Comparison of ENCODE assay signal across 13 cellular contexts in the genomic region with DNA sequence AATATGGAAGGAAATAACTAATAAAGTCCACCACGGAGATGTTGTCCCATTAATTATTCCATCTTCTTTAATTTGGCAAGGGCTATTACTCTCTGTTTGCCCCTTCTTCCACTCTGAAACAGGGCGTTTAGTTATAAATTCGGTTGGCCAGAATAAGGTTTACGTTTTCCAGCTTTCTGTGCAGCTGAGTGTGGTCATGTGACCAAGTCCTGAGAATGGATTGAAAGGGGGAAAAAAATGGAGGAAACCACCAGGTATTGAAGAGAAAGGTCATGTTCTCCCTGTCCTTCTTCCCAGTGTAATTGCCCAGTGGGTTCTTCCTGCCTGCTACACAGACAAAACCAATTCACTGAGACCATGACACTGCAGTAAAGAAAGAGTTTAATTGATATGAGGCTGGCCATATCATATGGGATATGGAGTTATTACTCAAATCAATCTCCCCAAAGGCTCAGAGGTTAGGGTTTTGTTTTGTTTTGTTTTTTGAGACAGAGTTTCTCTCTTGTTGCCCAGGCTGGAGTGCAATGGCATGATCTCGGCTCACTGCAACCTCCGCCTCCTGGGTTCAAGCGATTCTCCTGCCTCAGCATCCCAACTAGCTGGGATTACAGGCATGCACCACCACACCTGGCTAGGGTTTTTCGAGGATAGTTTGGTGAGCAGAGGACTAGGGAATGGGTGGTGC. TPM values are rescaled to one million over a fixed set of nuclear protein-coding genes. Genes with fewer than 3 reads are reported as not detected.
DNase-seq lines count a peak whose midpoint lies in the region; ATAC-seq and TF ChIP-seq lines count a peak whose summit lies in the region.
"Had no signal": no experiment of that assay in that cellular context is flagged by ENCODE, and none has a peak within 500 bp of the region (broad histone marks: within the 10 kb centered on the region; RNA-seq: fewer than 3 reads in every experiment).

No MANE protein-coding gene starts in this region.

- TF ChIP-seq RAD21 in liver (IDR thresholded peaks at IDR 0.05): no peak

- H3K27ac Mint-ChIP-seq in stimulated activated naive B cell treated with anti-CD40 and anti-IgM and Interleukin-4, amounts not matched to agents 10 μg/mL and 1 μg/mL and 100 μg/mL, for 72 hours: peak overlapping the region; percentile 25
- H3K27ac Mint-ChIP-seq in stimulated activated naive CD8-positive, alpha-beta T cell treated with anti-CD3 and anti-CD28 coated beads, Interleukin-15, amount 100 ng/mL, for 72 hours: no peak overlapping the region
- H3K27ac Mint-ChIP-seq: activated naive CD8-positive, alpha-beta T cell had no signal

- no peak for ATAC-seq in stimulated activated naive B cell treated with anti-CD40 and anti-IgM and Interleukin-4, amounts not matched to agents 10 μg/mL and 1 μg/mL and 100 μg/mL, for 72 hours (replicated peaks)
- no peak for ATAC-seq in stimulated activated naive CD8-positive, alpha-beta T cell treated with anti-CD3 and anti-CD28 coated beads, Interleukin-15, amount 100 ng/mL, for 72 hours

- in situ Hi-C loops in GM23248 (cut with MboI): no loop called here

- H3K27me3 ChIP-seq in GM23248 (replicated peaks; ENCODE audit: insufficient read depth) (no peaks in the 10 kb centered on the region), adrenal gland (no peaks in the 10 kb centered on the region), liver (ENCODE audit: control insufficient read depth in 4 of 4, insufficient read depth in 4 of 4, low read length in 3 of 4) (no peaks in the 10 kb centered on the region)
- H3K27me3 ChIP-seq: BLaER1 had no signal

- H3K4me1 ChIP-seq in GM23248 (ENCODE audit: insufficient read depth) (peaks cover 76% of the 10 kb centered on the region), adrenal gland (replicated peaks in 1 of 2) (peaks cover 24 to 35% of the 10 kb centered on the region in 2 donors), liver (ENCODE audit: control insufficient read depth in 4 of 4, insufficient read depth in 4 of 4, low read length in 3 of 4) (peaks cover 8 to 16% (median 10%) of the 10 kb centered on the region in 4 donors)

- TF ChIP-seq CTCF in adrenal gland (IDR thresholded peaks at IDR 0.05) (no peak), liver (IDR thresholded peaks at IDR 0.05; ENCODE audit: low read depth, low read length, missing input control) (no peak)

- H3K9ac ChIP-seq in GM23248: peak overlapping the region; percentile 77
- no peak overlapping the region for H3K9ac ChIP-seq in liver (ENCODE audit: low read depth in 1 of 2, low read length in 2 of 2)
- H3K9ac ChIP-seq: BLaER1 had no signal

- H3K4me3 Mint-ChIP-seq in stimulated activated naive B cell treated with anti-CD40 and anti-IgM and Interleukin-4, amounts not matched to agents 10 μg/mL and 1 μg/mL and 100 μg/mL, for 72 hours: no peak overlapping the region
- no peak overlapping the region for H3K4me3 Mint-ChIP-seq in stimulated activated naive CD8-positive, alpha-beta T cell treated with anti-CD3 and anti-CD28 coated beads, Interleukin-15, amount 100 ng/mL, for 72 hours
- H3K4me3 Mint-ChIP-seq: activated naive CD8-positive, alpha-beta T cell had no signal

- H3K4me3 ChIP-seq in GM23248 (no peak overlapping the region), adrenal gland (no peak overlapping the region), liver (ENCODE audit: low read depth in 1 of 3, low read length in 3 of 3) (no peak overlapping the region)
- H3K4me3 ChIP-seq: BLaER1 had no signal

- peak overlapping the region; percentile 49 for H3K4me2 ChIP-seq in GM23248 (ENCODE audit: unreplicated experiment)
- H3K4me2 ChIP-seq: BLaER1 had no signal

- intact Hi-C loops in adrenal gland (cut with DNase I): no loop called here

- H3K79me2 ChIP-seq in GM23248 (ENCODE audit: insufficient read depth): no peaks in the 10 kb centered on the region

- H2AFZ ChIP-seq in GM23248: no peak overlapping the region

- H3F3A ChIP-seq in GM23248 (ENCODE audit: insufficient read depth): peaks cover 74% of the 10 kb centered on the region

- peaks cover 21 to 33% of the 10 kb centered on the region in 2 donors for H3K4me1 Mint-ChIP-seq in stimulated activated naive B cell treated with anti-CD40 and anti-IgM and Interleukin-4, amounts not matched to agents 10 μg/mL and 1 μg/mL and 100 μg/mL, for 72 hours
- H3K4me1 Mint-ChIP-seq in stimulated activated naive CD8-positive, alpha-beta T cell treated with anti-CD3 and anti-CD28 coated beads, Interleukin-15, amount 100 ng/mL, for 72 hours: peaks cover 40% of the 10 kb centered on the region

- 79 to 80% methylated on average over 8 of the region's 8 CpGs for WGBS in GM23248 (ENCODE audit: low coverage in 1 of 2, low lambda C conversion rate in 2 of 2, missing lambda C conversion rate in 2 of 2), 2 experiments
- WGBS in adrenal gland, 4 donors: 86 to 93% (median 90%) methylated on average over 8 of the region's 8 CpGs
- WGBS in liver: 92% methylated on average over 8 of the region's 8 CpGs

- H3K9me3 ChIP-seq in GM23248 (ENCODE audit: low read depth) (no peaks in the 10 kb centered on the region), adrenal gland (replicated peaks in 1 of 3) (no peaks in the 10 kb centered on the region), liver (ENCODE audit: control insufficient read depth in 4 of 4, low read length in 3 of 4) (no peaks in the 10 kb centered on the region)
- H3K9me3 ChIP-seq: BLaER1 had no signal

- no peaks in the 10 kb centered on the region for H3K9me3 Mint-ChIP-seq in stimulated activated naive B cell treated with anti-CD40 and anti-IgM and Interleukin-4, amounts not matched to agents 10 μg/mL and 1 μg/mL and 100 μg/mL, for 72 hours
- peaks cover 0 to 4% of the 10 kb centered on the region in 2 donors for H3K9me3 Mint-ChIP-seq in stimulated activated naive CD8-positive, alpha-beta T cell treated with anti-CD3 and anti-CD28 coated beads, Interleukin-15, amount 100 ng/mL, for 72 hours

- no peak for DNase-seq in GM23248
- DNase-seq in adrenal gland: no peak
- DNase-seq in stimulated activated naive B cell treated with anti-CD40 and anti-IgM and Interleukin-4, amounts not matched to agents 10 μg/mL and 1 μg/mL and 100 μg/mL, for 72 hours: no peak
- DNase-seq in stimulated activated naive CD8-positive, alpha-beta T cell treated with anti-CD3 and anti-CD28 coated beads, Interleukin-15, amount 100 ng/mL, for 72 hours: no peak
- DNase-seq in globus pallidus (ENCODE audit: low spot score): no peak
- no peak for DNase-seq in SKM-1 (lab: John Stamatoyannopoulos, UW; ENCODE audit: unreplicated experiment)
- no peak for DNase-seq in NCI-H1930 (lab: John Stamatoyannopoulos, UW)
- DNase-seq: activated CD8-positive, alpha-beta memory T cell treated with anti-CD3 and anti-CD28 coated beads for 24 hours; effector CD4-positive, alpha-beta T cell; hippocampal formation had no signal

- peaks cover 0 to 7% of the 10 kb centered on the region in 2 donors for H3K36me3 Mint-ChIP-seq in stimulated activated naive B cell treated with anti-CD40 and anti-IgM and Interleukin-4, amounts not matched to agents 10 μg/mL and 1 μg/mL and 100 μg/mL, for 72 hours

- no peak for TF ChIP-seq POLR2A in adrenal gland (IDR thresholded peaks at IDR 0.05)

- H3K27ac ChIP-seq in GM23248: peak overlapping the region; percentile 97
- peak overlapping the region; percentile 68 to 92 (median 87) for H3K27ac ChIP-seq in adrenal gland
- peak overlapping the region; percentile 22 to 99 for H3K27ac ChIP-seq in liver (ENCODE audit: low read depth in 1 of 2, low read length in 2 of 2)
- H3K27ac ChIP-seq: BLaER1 had no signal

- no peaks in the 10 kb centered on the region for H4K20me1 ChIP-seq in GM23248 (ENCODE audit: insufficient read depth)
- H4K20me1 ChIP-seq: BLaER1 had no signal

- H3K27me3 Mint-ChIP-seq in stimulated activated naive B cell treated with anti-CD40 and anti-IgM and Interleukin-4, amounts not matched to agents 10 μg/mL and 1 μg/mL and 100 μg/mL, for 72 hours: peaks cover 0 to 9% of the 10 kb centered on the region in 2 donors
- H3K27me3 Mint-ChIP-seq in stimulated activated naive CD8-positive, alpha-beta T cell treated with anti-CD3 and anti-CD28 coated beads, Interleukin-15, amount 100 ng/mL, for 72 hours: peaks cover 6% of the 10 kb centered on the region

- no peaks in the 10 kb centered on the region for H3K9me2 ChIP-seq in GM23248 (ENCODE audit: insufficient read depth)

- H3K36me3 ChIP-seq in GM23248 (ENCODE audit: low read depth) (no peaks in the 10 kb centered on the region), adrenal gland (replicated peaks in 1 of 2) (no peaks in the 10 kb centered on the region), liver (ENCODE audit: control insufficient read depth in 4 of 4, insufficient read depth in 3 of 4, low read depth in 1 of 4, low read length in 3 of 4) (no peaks in the 10 kb centered on the region)
- H3K36me3 ChIP-seq: BLaER1 had no signal

TF ChIP-seq in liver, 16 proteins besides CTCF, POLR2A, EP300 and RAD21:
- TF ChIP-seq SP1 (IDR thresholded peaks at IDR 0.05) (no peak), TAF1 (conservative IDR thresholded peaks at IDR 0.05) (no peak), FOXA1 (IDR thresholded peaks at IDR 0.05) (no peak)
- TF ChIP-seq, protein P1, sequence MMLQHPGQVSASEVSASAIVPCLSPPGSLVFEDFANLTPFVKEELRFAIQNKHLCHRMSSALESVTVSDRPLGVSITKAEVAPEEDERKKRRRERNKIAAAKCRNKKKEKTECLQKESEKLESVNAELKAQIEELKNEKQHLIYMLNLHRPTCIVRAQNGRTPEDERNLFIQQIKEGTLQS (IDR thresholded peaks at IDR 0.05): no peak

RNA-seq across cellular contexts. Expression of a gene that starts 14.3 kb away (rescaled TPM):
- 5.0 and 12.1 TPM in 2 replicates for total RNA-seq in GM23248 (2014; rRNA removed; shearing (Covaris generic))
- polyA plus RNA-seq in GM23248 (2016; fragmentation: Nextera tagmentation; extraction: Ambion mirVana) (7.4 and 8.3 TPM in 2 replicates), adrenal gland (10 to 100 TPM in 2 of 3 donors, 1 to 10 TPM in 1; 9.1 to 20.5 (median 12.4) TPM), liver (1 to 10 TPM; 1.4 TPM)
- total RNA-seq in adrenal gland (10 to 100 TPM; 11.2 to 21.9 (median 17.3) TPM), liver (10 to 100 TPM in 1 of 2 donors, 1 to 10 TPM in 1; 2.4 to 10.7 TPM)

RNA-seq across cellular contexts. Expression of a gene that starts 14.7 kb away (rescaled TPM):
- 1.2 and 4.6 TPM in 2 replicates for total RNA-seq in GM23248 (2014; rRNA removed; shearing (Covaris generic))
- polyA plus RNA-seq in GM23248 (2016; fragmentation: Nextera tagmentation; extraction: Ambion mirVana) (4.4 and 6.5 TPM in 2 replicates), adrenal gland (10 to 100 TPM in 1 of 3 donors, 1 to 10 TPM in 2; 1.7 to 26.7 (median 5.2) TPM), liver (under 1 TPM; 0.39 to 0.57 TPM)
- total RNA-seq in adrenal gland (10 to 100 TPM in 1 of 8 donors, 1 to 10 TPM in 6, not detected in 1; 1.5 to 23.2 (median 5.6) TPM), liver (1 to 10 TPM in 1 of 2 donors, under 1 TPM in 1; 0.67 to 3.2 TPM)
